22 cellular contexts compared by ENCODE assay signal in the genomic region with DNA sequence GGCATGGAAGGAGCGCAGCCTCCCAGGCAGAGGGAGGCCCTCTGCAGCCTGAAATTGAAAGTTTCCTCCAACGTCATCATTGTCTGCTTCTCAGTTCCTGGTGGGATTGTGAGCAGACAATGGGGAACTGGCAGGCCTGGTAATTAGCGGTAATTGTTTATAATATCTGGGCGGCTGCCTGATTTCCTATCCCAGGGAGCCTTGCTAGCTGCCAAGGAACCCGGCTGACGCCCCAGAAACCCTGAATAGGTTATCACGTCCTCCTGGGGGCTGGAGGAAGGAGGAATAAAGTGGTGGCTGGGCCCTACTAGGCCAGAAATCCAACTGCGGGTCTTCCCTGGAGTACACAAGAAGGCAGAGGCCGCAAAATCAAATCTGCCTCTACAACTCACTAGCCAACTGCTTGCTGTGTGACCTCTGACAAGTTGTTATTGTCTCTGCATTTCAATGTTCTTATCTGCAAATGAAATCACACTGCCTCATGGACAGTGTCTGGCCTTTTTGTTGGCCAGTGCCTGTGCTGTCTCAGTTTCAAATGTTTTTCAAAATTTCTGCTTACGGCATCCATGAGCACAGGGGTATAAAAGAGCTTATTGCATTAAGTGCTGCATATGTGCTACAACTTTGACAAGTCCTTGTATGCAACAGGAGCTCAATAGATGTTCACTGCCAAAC. TPM values are rescaled to one million over a fixed set of nuclear protein-coding genes. Genes with fewer than 3 reads are reported as not detected.
A peak's percentile ranks its signal among the peaks of the same experiment; 100 is the strongest.
DNase-seq lines count a peak whose midpoint lies in the region; ATAC-seq and TF ChIP-seq lines count a peak whose summit lies in the region.
"Had no signal": no experiment of that assay in that cellular context is flagged by ENCODE, and none has a peak within 500 bp of the region (broad histone marks: within the 10 kb centered on the region; RNA-seq: fewer than 3 reads in every experiment).

No MANE protein-coding gene starts in this region.

- H2AFZ ChIP-seq in parathyroid adenoma, result no peak overlapping the region

- no peaks in the 10 kb centered on the region for H3K36me3 ChIP-seq in H7 (replicated peaks; ENCODE audit: control insufficient read depth, insufficient read depth, low read length)
- no peaks in the 10 kb centered on the region for H3K36me3 ChIP-seq in parathyroid adenoma (ENCODE audit: control insufficient read depth, insufficient read depth, low read length)
- H3K36me3 ChIP-seq: colonic mucosa, tibial nerve had no signal

- DNase-seq in H7, result peak; percentile 22
- DNase-seq in NCI-H69 (lab: John Stamatoyannopoulos, UW), result peak; percentile 57
- DNase-seq in left cardiac atrium, result no peak
- DNase-seq in coronary artery (ENCODE audit: low spot score), result no peak
- no peak for DNase-seq in NCI-H526 treated with DMSO at 0.1 percent for 48 hours (lab: John Stamatoyannopoulos, UW)
- DNase-seq in NCI-H187 (lab: John Stamatoyannopoulos, UW), result no peak
- no peak for DNase-seq in SKM-1 treated with dmso at 0.1 percent for 144 hours (lab: John Stamatoyannopoulos, UW; ENCODE audit: unreplicated experiment)
- DNase-seq: activated CD4-positive, alpha-beta T cell treated with anti-CD3 and anti-CD28 coated beads, Interleukin-2, amount 10 ng/mL, durations not matched to agents 24 days and 14 days; activated CD8-positive, alpha-beta memory T cell treated with anti-CD3 and anti-CD28 coated beads, Interleukin-2, amount 10 ng/mL, durations not matched to agents 7 days and 5 days; body of pancreas; CD4-positive, alpha-beta memory T cell; colonic mucosa; naive B cell; NCI-H1930; NCI-H446 treated with DMSO at 0.1 percent for 48 hours; SHP77 treated with DMSO at 0.1 percent for 48 hours; stimulated activated naive CD4-positive, alpha-beta T cell had no signal

- peak; percentile 15 to 46 for ATAC-seq in left cardiac atrium
- ATAC-seq: activated CD8-positive, alpha-beta memory T cell treated with anti-CD3 and anti-CD28 coated beads, Interleukin-2, amount 10 ng/mL, durations not matched to agents 7 days and 5 days; body of pancreas had no signal

- intact Hi-C loops in left cardiac atrium (cut with DNase I), result no loop called here

- TF ChIP-seq CTCF in parathyroid adenoma (IDR thresholded peaks at IDR 0.05) (no peak), coronary artery (IDR thresholded peaks at IDR 0.05) (no peak)

- no peaks in the 10 kb centered on the region; the same call in 1 of the 2 replicates for H3K27me3 ChIP-seq in H7 (ENCODE audit: control insufficient read depth, insufficient read depth, low read length)
- no peaks in the 10 kb centered on the region for H3K27me3 ChIP-seq in parathyroid adenoma (ENCODE audit: control insufficient read depth, insufficient read depth, low read length)
- H3K27me3 ChIP-seq: body of pancreas, colonic mucosa had no signal

- no peaks in the 10 kb centered on the region for H3K79me2 ChIP-seq in parathyroid adenoma

- no peaks in the 10 kb centered on the region for H3K9me3 ChIP-seq in parathyroid adenoma (ENCODE audit: control insufficient read depth, low read length)
- H3K9me3 ChIP-seq: body of pancreas, colonic mucosa, tibial nerve had no signal

- H3K4me3 ChIP-seq in H7 (ENCODE audit: insufficient read depth, low read depth, low read length) (no peak overlapping the region), parathyroid adenoma (ENCODE audit: low read depth, low read length) (no peak overlapping the region), coronary artery (no peak overlapping the region)
- H3K4me3 ChIP-seq: body of pancreas, colonic mucosa, tibial nerve had no signal

- no peaks in the 10 kb centered on the region for H3K4me1 ChIP-seq in parathyroid adenoma
- H3K4me1 ChIP-seq: body of pancreas, colonic mucosa, tibial nerve had no signal

- no peak overlapping the region for H3K4me2 ChIP-seq in parathyroid adenoma (ENCODE audit: low read length)

- no peak overlapping the region for H3K9ac ChIP-seq in parathyroid adenoma

- H3K27ac ChIP-seq in parathyroid adenoma, result peak overlapping the region; percentile 29
- H3K27ac ChIP-seq in coronary artery, result peak overlapping the region in 1 of 2 donors; percentile 45
- H3K27ac ChIP-seq: colonic mucosa, HL-60 had no signal

RNA-seq across cellular contexts. Expression of gene KCNK15, which starts 16.9 kb away (rescaled TPM):
- total RNA-seq in H7 (2014; rRNA removed; shearing (Covaris generic)), result 0.14 TPM in 1 of 2 replicates, not detected in the other
- total RNA-seq in left cardiac atrium, result 1 to 10 TPM; 2.2 to 2.6 TPM
- total RNA-seq: activated CD8-positive, alpha-beta memory T cell treated with anti-CD3 and anti-CD28 coated beads, Interleukin-2, amount 10 ng/mL, durations not matched to agents 7 days and 5 days; CD4-positive, alpha-beta memory T cell had no signal

RNA-seq across cellular contexts. Expression of gene CCN5, which starts 47.4 kb away (rescaled TPM):
- total RNA-seq in H7 (2014; rRNA removed; shearing (Covaris generic)), result not detected in 2 replicates
- total RNA-seq in left cardiac atrium, result 10 to 100 TPM; 25.1 to 63.6 TPM
- total RNA-seq: activated CD4-positive, alpha-beta T cell treated with anti-CD3 and anti-CD28 coated beads, Interleukin-2, amount 10 ng/mL, durations not matched to agents 24 days and 14 days; activated CD8-positive, alpha-beta memory T cell treated with anti-CD3 and anti-CD28 coated beads, Interleukin-2, amount 10 ng/mL, durations not matched to agents 7 days and 5 days; activated T-helper 2 cell treated with anti-CD3 and anti-CD28 coated beads, Interferon-gamma antibody, Interleukin-2, Interleukin-4, amounts not matched to agents 10 μg/mL and 5 μg/mL and 100 μg/mL, durations not matched to agents 14 hours and 24 hours and 36 hours; CD4-positive, alpha-beta memory T cell; T-helper 1 cell treated with Interleukin-12 subunit alpha and Interleukin-12 subunit beta and Interleukin-4 antibody, amounts not matched to agents 30 ng/mL and 1 ng/mL, for 36 hours had no signal

RNA-seq across cellular contexts. Expression of gene RIMS4, which starts 47.7 kb away (rescaled TPM):
- 2.7 and 3.1 TPM in 2 replicates for total RNA-seq in H7 (2014; rRNA removed; shearing (Covaris generic))
- under 1 TPM; 0.58 to 0.80 TPM for total RNA-seq in left cardiac atrium
- total RNA-seq: activated CD4-positive, alpha-beta T cell treated with anti-CD3 and anti-CD28 coated beads, Interleukin-2, amount 10 ng/mL, durations not matched to agents 24 days and 14 days; activated CD8-positive, alpha-beta memory T cell treated with anti-CD3 and anti-CD28 coated beads, Interleukin-2, amount 10 ng/mL, durations not matched to agents 7 days and 5 days; activated T-helper 2 cell treated with anti-CD3 and anti-CD28 coated beads, Interferon-gamma antibody, Interleukin-2, Interleukin-4, amounts not matched to agents 10 μg/mL and 5 μg/mL and 100 μg/mL, durations not matched to agents 14 hours and 24 hours and 36 hours; CD4-positive, alpha-beta memory T cell; T-helper 1 cell treated with Interleukin-12 subunit alpha and Interleukin-12 subunit beta and Interleukin-4 antibody, amounts not matched to agents 30 ng/mL and 1 ng/mL, for 36 hours had no signal

Comparison
In these comparisons a context has a peak if more than half of its experiments do, and no peak if none do; other contexts are left out.
1. DNase-seq: peak in H7 (single experiment) and NCI-H69 (single experiment); none in left cardiac atrium (single experiment), coronary artery (single experiment), NCI-H526 treated with DMSO at 0.1 percent for 48 hours (single experiment), NCI-H187 (0 of 2) and SKM-1 treated with dmso at 0.1 percent for 144 hours (single experiment).
2. RNA of gene CCN5, which starts 47.4 kb away (total RNA-seq): 25.1 to 63.6 TPM in left cardiac atrium; not detected in H7; every median in the first group is over 10 times any median in the second.